In genomic region chr13:33057019-33057785, GRCh38 we compare ENCODE assay signal across 8 cellular contexts. TPM values are rescaled to one million over a fixed set of nuclear protein-coding genes. Genes with fewer than 3 reads are reported as not detected.
A peak's percentile ranks its signal among the peaks of the same experiment; 100 is the strongest.
DNase-seq lines count a peak whose midpoint lies in the region; ATAC-seq and TF ChIP-seq lines count a peak whose summit lies in the region.

No MANE protein-coding gene starts in this region.

- no peaks in the 10 kb centered on the region for H3K36me3 ChIP-seq in Loucy (ENCODE audit: insufficient read depth, low read length)
- H3K36me3 ChIP-seq in endodermal cell (ENCODE audit: control insufficient read depth, insufficient read depth, low read length): no peaks in the 10 kb centered on the region
- H3K36me3 ChIP-seq in rectal smooth muscle tissue (ENCODE audit: control insufficient read depth, insufficient read depth, low read length): no peaks in the 10 kb centered on the region

- H3K4me1 ChIP-seq in Loucy (ENCODE audit: insufficient read depth, low read length, poor library complexity, severe bottlenecking) (no peaks in the 10 kb centered on the region), endodermal cell (ENCODE audit: control insufficient read depth, insufficient read depth, low read length) (peaks cover 10% of the 10 kb centered on the region), rectal smooth muscle tissue (ENCODE audit: control insufficient read depth, insufficient read depth, low read length) (peaks cover 14% of the 10 kb centered on the region)

- H3K36me3 Mint-ChIP-seq in endodermal cell (ENCODE audit: low read depth): no peaks in the 10 kb centered on the region
- no peaks in the 10 kb centered on the region for H3K36me3 Mint-ChIP-seq in T-helper 17 cell (ENCODE audit: low read depth)

- ATAC-seq in HG02642 (IDR thresholded peaks at IDR 0.05; ENCODE audit: poor library complexity, unreplicated experiment) (no peak), T-helper 17 cell (no peak)

- peak overlapping the region; percentile 16 for H3K4me3 Mint-ChIP-seq in endodermal cell
- no peak overlapping the region for H3K4me3 Mint-ChIP-seq in T-helper 17 cell

- H3K27ac ChIP-seq in endodermal cell (ENCODE audit: low read depth, low read length): peak overlapping the region; percentile 5
- no peak overlapping the region for H3K27ac ChIP-seq in rectal smooth muscle tissue (ENCODE audit: low read depth, low read length)

- intact Hi-C loops in posterior vena cava (cut with DNase I): no loop called here

- no peaks in the 10 kb centered on the region for H3K79me2 ChIP-seq in Loucy (ENCODE audit: insufficient read depth, low read length)

- no peaks in the 10 kb centered on the region for H3K9me2 ChIP-seq in Loucy (replicated peaks; ENCODE audit: low read depth, low read length)

- no peak overlapping the region for H3K4me3 ChIP-seq in GM12875 (ENCODE audit: low read depth, low read length)
- H3K4me3 ChIP-seq in Loucy (ENCODE audit: low read length, poor library complexity, severe bottlenecking): no peak overlapping the region
- peak overlapping the region; percentile 55 for H3K4me3 ChIP-seq in endodermal cell (ENCODE audit: low read length)
- peak overlapping the region; percentile 5 for H3K4me3 ChIP-seq in rectal smooth muscle tissue (ENCODE audit: low read length)

- H4K20me1 ChIP-seq in Loucy (ENCODE audit: insufficient read depth, low read length, poor library complexity, severe bottlenecking): no peaks in the 10 kb centered on the region

- H3K9ac ChIP-seq in Loucy (ENCODE audit: low read depth, low read length, poor library complexity, severe bottlenecking) (no peak overlapping the region), endodermal cell (ENCODE audit: extremely low read depth, low read length, poor library complexity, severe bottlenecking) (peak overlapping the region; percentile 21), rectal smooth muscle tissue (ENCODE audit: low read length) (no peak overlapping the region)

- no peaks in the 10 kb centered on the region for H3K9me3 Mint-ChIP-seq in endodermal cell

- H3K27me3 Mint-ChIP-seq in endodermal cell (ENCODE audit: insufficient read depth): no peaks in the 10 kb centered on the region
- peaks cover 19% of the 10 kb centered on the region for H3K27me3 Mint-ChIP-seq in T-helper 17 cell

- WGBS in endodermal cell (ENCODE audit: insufficient coverage in 1 of 2, insufficient read length in 1 of 2), 2 experiments: 59 to 70% methylated on average over 2 to 8 of the region's 9 CpGs

- H3K9me3 ChIP-seq in Loucy (ENCODE audit: insufficient read depth, low read depth, low read length): no peaks in the 10 kb centered on the region
- H3K9me3 ChIP-seq in endodermal cell (ENCODE audit: control insufficient read depth, low read length): no peaks in the 10 kb centered on the region
- H3K9me3 ChIP-seq in T-helper 17 cell (ENCODE audit: control insufficient read depth, low read length, poor library complexity, severe bottlenecking): no peaks in the 10 kb centered on the region

- no peaks in the 10 kb centered on the region for H3K27me3 ChIP-seq in Loucy (ENCODE audit: insufficient read depth, low read length, poor library complexity, severe bottlenecking)
- no peaks in the 10 kb centered on the region for H3K27me3 ChIP-seq in endodermal cell (ENCODE audit: control insufficient read depth, insufficient read depth, low read length, poor library complexity, severe bottlenecking)
- H3K27me3 ChIP-seq in rectal smooth muscle tissue (ENCODE audit: control insufficient read depth, insufficient read depth, low read length): no peaks in the 10 kb centered on the region

- no peaks in the 10 kb centered on the region for H3F3A ChIP-seq in Loucy (ENCODE audit: low read depth)

- no peak overlapping the region for H3K4me2 ChIP-seq in Loucy (ENCODE audit: low read depth, low read length, poor library complexity, severe bottlenecking)

- peak; percentile 55 for TF ChIP-seq CTCF in GM12875 (IDR thresholded peaks at IDR 0.05; ENCODE audit: borderline replicate concordance, insufficient read depth, low read depth, low read length)
- peak; percentile 57 for TF ChIP-seq CTCF in Loucy (conservative IDR thresholded peaks at IDR 0.05; ENCODE audit: low read length)
- TF ChIP-seq CTCF in endodermal cell (conservative IDR thresholded peaks at IDR 0.05): peak; percentile 72

- H3K4me1 Mint-ChIP-seq in endodermal cell: peaks cover 14% of the 10 kb centered on the region
- no peaks in the 10 kb centered on the region for H3K4me1 Mint-ChIP-seq in T-helper 17 cell

- peak overlapping the region; percentile 67 for H3K27ac Mint-ChIP-seq in endodermal cell
- no peak overlapping the region for H3K27ac Mint-ChIP-seq in T-helper 17 cell

- DNase-seq in endodermal cell (peak; percentile 77), posterior vena cava (ENCODE audit: low spot score) (no peak), NCI-H2029 (lab: John Stamatoyannopoulos, UW) (no peak), T-helper 17 cell (no peak)

- H2AFZ ChIP-seq in Loucy (ENCODE audit: low read length): no peak overlapping the region

RNA-seq across cellular contexts. Expression of gene KL, which starts 41.0 kb away (rescaled TPM):
- total RNA-seq in endodermal cell (under 1 TPM in 1 of 2 donors, not detected in 1; 0.09 TPM), posterior vena cava (1 to 10 TPM; 2.1 to 2.4 TPM), T-helper 17 cell (not detected)
- polyA plus RNA-seq in endodermal cell (2013, experiment 1 of 2): not detected
- not detected for polyA plus RNA-seq in endodermal cell (2013, experiment 2 of 2)

Comparison
In these comparisons a context has a peak if more than half of its experiments do, and no peak if none do; other contexts are left out.
1. H3K4me3 ChIP-seq: peak in endodermal cell (single experiment) and rectal smooth muscle tissue (single experiment); none in GM12875 (single experiment) and Loucy (single experiment).
2. Peak in every context shown above with its lines, with median percentiles within 50 percentile points of each other: CTCF ChIP-seq.